In genomic region chr2:54569745-54570296, GRCh38 we compare ENCODE assay signal across 1 cellular context.
A peak's percentile ranks its signal among the peaks of the same experiment; 100 is the strongest.
TF ChIP-seq lines count a peak whose summit lies in the region.

No MANE protein-coding gene starts in this region.

TF ChIP-seq in HepG2, 621 proteins besides CTCF, POLR2A, EP300 and RAD21 (continued from another document and continues in another):
- TF ChIP-seq, protein P1, sequence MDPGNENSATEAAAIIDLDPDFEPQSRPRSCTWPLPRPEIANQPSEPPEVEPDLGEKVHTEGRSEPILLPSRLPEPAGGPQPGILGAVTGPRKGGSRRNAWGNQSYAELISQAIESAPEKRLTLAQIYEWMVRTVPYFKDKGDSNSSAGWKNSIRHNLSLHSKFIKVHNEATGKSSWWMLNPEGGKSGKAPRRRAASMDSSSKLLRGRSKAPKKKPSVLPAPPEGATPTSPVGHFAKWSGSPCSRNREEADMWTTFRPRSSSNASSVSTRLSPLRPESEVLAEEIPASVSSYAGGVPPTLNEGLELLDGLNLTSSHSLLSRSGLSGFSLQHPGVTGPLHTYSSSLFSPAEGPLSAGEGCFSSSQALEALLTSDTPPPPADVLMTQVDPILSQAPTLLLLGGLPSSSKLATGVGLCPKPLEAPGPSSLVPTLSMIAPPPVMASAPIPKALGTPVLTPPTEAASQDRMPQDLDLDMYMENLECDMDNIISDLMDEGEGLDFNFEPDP (CRISPR knock-in tag; conservative IDR thresholded peaks at IDR 0.05) = 0 out of 2 replicates have a peak, but pooled peaks have one; percentile 76
- TF ChIP-seq ZNF567 (CRISPR knock-in tag; IDR thresholded peaks at IDR 0.05; ENCODE audit: borderline replicate concordance) (no peak), NR2F1 (CRISPR knock-in tag; IDR thresholded peaks at IDR 0.05) (no peak), ZNF557 (CRISPR knock-in tag; IDR thresholded peaks at IDR 0.05) (no peak), ZNF274 (CRISPR knock-in tag; IDR thresholded peaks at IDR 0.05) (peak; percentile 40; the same call in 1 of the 2 replicates), MTF1 (CRISPR knock-in tag; IDR thresholded peaks at IDR 0.05) (no peak), SOX6 (IDR thresholded peaks at IDR 0.05) (no peak), SOX6 (CRISPR knock-in tag; IDR thresholded peaks at IDR 0.05) (peak; percentile 41; the same call in 1 of the 2 replicates), HNF4G (IDR thresholded peaks at IDR 0.05; ENCODE audit: borderline replicate concordance, low read depth, low read length) (no peak), HNF4G (CRISPR knock-in tag; IDR thresholded peaks at IDR 0.05; ENCODE audit: borderline replicate concordance, low read depth) (no peak), HDAC2 (CRISPR knock-in tag; IDR thresholded peaks at IDR 0.05) (no peak), ZFP36L1 (CRISPR knock-in tag; IDR thresholded peaks at IDR 0.05) (no peak), KLF6 (CRISPR knock-in tag; IDR thresholded peaks at IDR 0.05) (no peak), GFI1 (CRISPR knock-in tag; IDR thresholded peaks at IDR 0.05; ENCODE audit: borderline replicate concordance) (peak; percentile 29; the same call in 1 of the 2 replicates), IKZF1 (IDR thresholded peaks at IDR 0.05) (no peak), ZNF547 (CRISPR knock-in tag; IDR thresholded peaks at IDR 0.05) (no peak), ZNF260 (CRISPR knock-in tag; IDR thresholded peaks at IDR 0.05; ENCODE audit: borderline replicate concordance, low read depth) (no peak), HIVEP1 (CRISPR knock-in tag; IDR thresholded peaks at IDR 0.05) (no peak), ZFP62 (CRISPR knock-in tag; IDR thresholded peaks at IDR 0.05) (0 out of 2 replicates have a peak, but pooled peaks have one; percentile 15), ZNF180 (CRISPR knock-in tag; IDR thresholded peaks at IDR 0.05; ENCODE audit: borderline replicate concordance, low read depth) (no peak), ZBTB37 (CRISPR knock-in tag; IDR thresholded peaks at IDR 0.05) (no peak), MIER2 (CRISPR knock-in tag; IDR thresholded peaks at IDR 0.05) (no peak), TFE3 (CRISPR knock-in tag; IDR thresholded peaks at IDR 0.05) (no peak), ADNP (CRISPR knock-in tag; IDR thresholded peaks at IDR 0.05) (no peak), SOX13 (IDR thresholded peaks at IDR 0.05) (no peak), SOX13 (CRISPR knock-in tag; conservative IDR thresholded peaks at IDR 0.05 in 1 of 2, IDR thresholded peaks at IDR 0.05 in 1 of 2) (peak in 1 of 2 experiments; percentile 21; a peak in 1 of 4 replicates), TFAP4 (IDR thresholded peaks at IDR 0.05; ENCODE audit: borderline replicate concordance, low read depth) (no peak), PATZ1 (CRISPR knock-in tag; IDR thresholded peaks at IDR 0.05) (0 out of 2 replicates have a peak, but pooled peaks have one; percentile 21), ZNF761 (CRISPR knock-in tag; conservative IDR thresholded peaks at IDR 0.05) (no peak), GABPA (IDR thresholded peaks at IDR 0.05; ENCODE audit: low read depth, low read length) (no peak), GABPA (CRISPR knock-in tag; IDR thresholded peaks at IDR 0.05; ENCODE audit: low read depth) (no peak), AHR (CRISPR knock-in tag; IDR thresholded peaks at IDR 0.05) (no peak), TARDBP (CRISPR knock-in tag; IDR thresholded peaks at IDR 0.05) (no peak), FOSL2 (CRISPR knock-in tag; IDR thresholded peaks at IDR 0.05) (0 out of 2 replicates have a peak, but pooled peaks have one; percentile 24), ZNF343 (CRISPR knock-in tag; IDR thresholded peaks at IDR 0.05) (no peak), AKNA (CRISPR knock-in tag; IDR thresholded peaks at IDR 0.05; ENCODE audit: borderline replicate concordance) (no peak), SALL2 (CRISPR knock-in tag; IDR thresholded peaks at IDR 0.05) (no peak), HES4 (CRISPR knock-in tag; IDR thresholded peaks at IDR 0.05; ENCODE audit: borderline replicate concordance) (no peak), ZNF75D (CRISPR knock-in tag; IDR thresholded peaks at IDR 0.05; ENCODE audit: borderline replicate concordance) (no peak), ZNF205 (CRISPR knock-in tag; IDR thresholded peaks at IDR 0.05) (no peak), SNRNP70 (IDR thresholded peaks at IDR 0.05; ENCODE audit: low read depth, low read length) (no peak), CCAR2 (optimal IDR thresholded peaks at IDR 0.05; ENCODE audit: low read depth, low read length) (no peak), ZNF143 (CRISPR knock-in tag; IDR thresholded peaks at IDR 0.05) (no peak)
- TF ChIP-seq, protein P2, sequence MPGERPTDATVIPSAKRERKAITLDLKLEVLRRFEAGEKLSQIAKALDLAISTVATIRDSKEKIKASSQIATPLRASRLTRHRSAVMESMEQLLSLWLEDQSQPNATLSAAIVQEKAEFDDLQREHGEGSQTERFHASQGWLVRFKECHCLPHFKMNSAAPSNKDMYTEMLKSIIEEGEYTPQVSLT (CRISPR knock-in tag; IDR thresholded peaks at IDR 0.05; ENCODE audit: borderline replicate concordance, low read depth) = no peak
- TF ChIP-seq, protein P3, sequence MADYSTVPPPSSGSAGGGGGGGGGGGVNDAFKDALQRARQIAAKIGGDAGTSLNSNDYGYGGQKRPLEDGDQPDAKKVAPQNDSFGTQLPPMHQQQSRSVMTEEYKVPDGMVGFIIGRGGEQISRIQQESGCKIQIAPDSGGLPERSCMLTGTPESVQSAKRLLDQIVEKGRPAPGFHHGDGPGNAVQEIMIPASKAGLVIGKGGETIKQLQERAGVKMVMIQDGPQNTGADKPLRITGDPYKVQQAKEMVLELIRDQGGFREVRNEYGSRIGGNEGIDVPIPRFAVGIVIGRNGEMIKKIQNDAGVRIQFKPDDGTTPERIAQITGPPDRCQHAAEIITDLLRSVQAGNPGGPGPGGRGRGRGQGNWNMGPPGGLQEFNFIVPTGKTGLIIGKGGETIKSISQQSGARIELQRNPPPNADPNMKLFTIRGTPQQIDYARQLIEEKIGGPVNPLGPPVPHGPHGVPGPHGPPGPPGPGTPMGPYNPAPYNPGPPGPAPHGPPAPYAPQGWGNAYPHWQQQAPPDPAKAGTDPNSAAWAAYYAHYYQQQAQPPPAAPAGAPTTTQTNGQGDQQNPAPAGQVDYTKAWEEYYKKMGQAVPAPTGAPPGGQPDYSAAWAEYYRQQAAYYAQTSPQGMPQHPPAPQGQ (CRISPR knock-in tag; IDR thresholded peaks at IDR 0.05; ENCODE audit: borderline replicate concordance) = no peak
- TF ChIP-seq, protein P4, sequence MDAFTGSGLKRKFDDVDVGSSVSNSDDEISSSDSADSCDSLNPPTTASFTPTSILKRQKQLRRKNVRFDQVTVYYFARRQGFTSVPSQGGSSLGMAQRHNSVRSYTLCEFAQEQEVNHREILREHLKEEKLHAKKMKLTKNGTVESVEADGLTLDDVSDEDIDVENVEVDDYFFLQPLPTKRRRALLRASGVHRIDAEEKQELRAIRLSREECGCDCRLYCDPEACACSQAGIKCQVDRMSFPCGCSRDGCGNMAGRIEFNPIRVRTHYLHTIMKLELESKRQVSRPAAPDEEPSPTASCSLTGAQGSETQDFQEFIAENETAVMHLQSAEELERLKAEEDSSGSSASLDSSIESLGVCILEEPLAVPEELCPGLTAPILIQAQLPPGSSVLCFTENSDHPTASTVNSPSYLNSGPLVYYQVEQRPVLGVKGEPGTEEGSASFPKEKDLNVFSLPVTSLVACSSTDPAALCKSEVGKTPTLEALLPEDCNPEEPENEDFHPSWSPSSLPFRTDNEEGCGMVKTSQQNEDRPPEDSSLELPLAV (CRISPR knock-in tag; conservative IDR thresholded peaks at IDR 0.05; ENCODE audit: low read depth) = no peak
- TF ChIP-seq, protein P5, sequence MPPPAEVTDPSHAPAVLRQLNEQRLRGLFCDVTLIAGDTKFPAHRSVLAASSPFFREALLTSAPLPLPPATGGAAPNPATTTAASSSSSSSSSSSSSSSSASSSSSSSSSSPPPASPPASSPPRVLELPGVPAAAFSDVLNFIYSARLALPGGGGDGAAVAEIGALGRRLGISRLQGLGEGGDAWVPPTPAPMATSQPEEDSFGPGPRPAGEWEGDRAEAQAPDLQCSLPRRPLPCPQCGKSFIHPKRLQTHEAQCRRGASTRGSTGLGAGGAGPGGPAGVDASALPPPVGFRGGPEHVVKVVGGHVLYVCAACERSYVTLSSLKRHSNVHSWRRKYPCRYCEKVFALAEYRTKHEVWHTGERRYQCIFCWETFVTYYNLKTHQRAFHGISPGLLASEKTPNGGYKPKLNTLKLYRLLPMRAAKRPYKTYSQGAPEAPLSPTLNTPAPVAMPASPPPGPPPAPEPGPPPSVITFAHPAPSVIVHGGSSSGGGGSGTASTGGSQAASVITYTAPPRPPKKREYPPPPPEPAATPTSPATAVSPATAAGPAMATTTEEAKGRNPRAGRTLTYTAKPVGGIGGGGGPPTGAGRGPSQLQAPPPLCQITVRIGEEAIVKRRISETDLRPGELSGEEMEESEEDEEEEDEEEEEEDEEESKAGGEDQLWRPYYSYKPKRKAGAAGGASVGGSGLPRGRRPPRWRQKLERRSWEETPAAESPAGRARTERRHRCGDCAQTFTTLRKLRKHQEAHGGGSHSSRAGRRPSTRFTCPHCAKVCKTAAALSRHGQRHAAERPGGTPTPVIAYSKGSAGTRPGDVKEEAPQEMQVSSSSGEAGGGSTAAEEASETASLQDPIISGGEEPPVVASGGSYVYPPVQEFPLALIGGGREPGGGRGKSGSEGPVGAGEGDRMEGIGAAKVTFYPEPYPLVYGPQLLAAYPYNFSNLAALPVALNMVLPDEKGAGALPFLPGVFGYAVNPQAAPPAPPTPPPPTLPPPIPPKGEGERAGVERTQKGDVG (CRISPR knock-in tag; IDR thresholded peaks at IDR 0.05; ENCODE audit: borderline replicate concordance) = peak; percentile 56; the same call in 1 of the 2 replicates
